1 cellular context compared by ENCODE assay signal in genomic region chr17:49497147-49498036, GRCh38.
A peak's percentile ranks its signal among the peaks of the same experiment; 100 is the strongest.
TF ChIP-seq lines count a peak whose summit lies in the region.

No MANE protein-coding gene starts in this region.

TF ChIP-seq in HEK293, 187 proteins besides CTCF, POLR2A, EP300 and RAD21 (continued from another document and continues in another):
- TF ChIP-seq ZNF449 (tag by site-specific recombination; IDR thresholded peaks at IDR 0.05) (peak; percentile 80; the same call in 1 of the 2 replicates), ZBTB7A (tag by site-specific recombination; IDR thresholded peaks at IDR 0.05; ENCODE audit: low read depth) (peak; percentile 60; the same call in 1 of the 2 replicates), ZBTB17 (tag by site-specific recombination; IDR thresholded peaks at IDR 0.05) (peak; percentile 100), ZNF146 (tag by site-specific recombination; IDR thresholded peaks at IDR 0.05) (peak; percentile 8; the same call in 1 of the 2 replicates), ZNF561 (tag by site-specific recombination; IDR thresholded peaks at IDR 0.05; ENCODE audit: borderline replicate concordance) (peak; percentile 31; the same call in 1 of the 2 replicates), PRDM4 (tag by site-specific recombination; IDR thresholded peaks at IDR 0.05) (no peak), INSM2 (tag by site-specific recombination; IDR thresholded peaks at IDR 0.05) (no peak), WT1 (tag by site-specific recombination; IDR thresholded peaks at IDR 0.05) (peak; percentile 66), PBX3 (CRISPR knock-in tag; IDR thresholded peaks at IDR 0.05) (no peak; the same call in 1 of the 2 replicates), SP7 (tag by site-specific recombination; IDR thresholded peaks at IDR 0.05) (peak; percentile 79), ZNF24 (tag by site-specific recombination; IDR thresholded peaks at IDR 0.05) (0 out of 2 replicates have a peak, but pooled peaks have one; percentile 16), SP3 (tag by site-specific recombination; IDR thresholded peaks at IDR 0.05) (0 out of 2 replicates have a peak, but pooled peaks have one; percentile 32), ZNF664 (tag by site-specific recombination; IDR thresholded peaks at IDR 0.05) (no peak), REPIN1 (tag by site-specific recombination; IDR thresholded peaks at IDR 0.05; ENCODE audit: low read depth) (no peak), ZNF639 (tag by site-specific recombination; IDR thresholded peaks at IDR 0.05) (no peak), ZNF555 (tag by site-specific recombination; conservative IDR thresholded peaks at IDR 0.05) (no peak), KLF10 (tag by site-specific recombination; IDR thresholded peaks at IDR 0.05) (no peak), ZXDB (tag by site-specific recombination; IDR thresholded peaks at IDR 0.05) (peak; percentile 67; the same call in 1 of the 2 replicates), ZNF518A (tag by site-specific recombination; conservative IDR thresholded peaks at IDR 0.05; ENCODE audit: low read depth) (no peak), ATF2 (tag by site-specific recombination; IDR thresholded peaks at IDR 0.05; ENCODE audit: low read depth) (no peak), ZSCAN30 (tag by site-specific recombination; IDR thresholded peaks at IDR 0.05) (peak; percentile 16; the same call in 1 of the 2 replicates), ZNF335 (tag by site-specific recombination; conservative IDR thresholded peaks at IDR 0.05) (peak; percentile 82), ZNF629 (tag by site-specific recombination; IDR thresholded peaks at IDR 0.05) (peak; percentile 11; the same call in 1 of the 2 replicates), ZNF174 (tag by site-specific recombination; IDR thresholded peaks at IDR 0.05) (no peak), ZNF121 (tag by site-specific recombination; IDR thresholded peaks at IDR 0.05) (no peak), HOXC10 (CRISPR knock-in tag; IDR thresholded peaks at IDR 0.05) (no peak), ZNF501 (tag by site-specific recombination; IDR thresholded peaks at IDR 0.05) (peak; percentile 72; the same call in 1 of the 2 replicates), ZNF558 (tag by site-specific recombination; IDR thresholded peaks at IDR 0.05) (no peak), ZNF692 (tag by site-specific recombination; IDR thresholded peaks at IDR 0.05) (no peak), GLI4 (tag by site-specific recombination; IDR thresholded peaks at IDR 0.05) (no peak), ZFP3 (tag by site-specific recombination; IDR thresholded peaks at IDR 0.05; ENCODE audit: low read depth) (no peak), ZBTB44 (tag by site-specific recombination; IDR thresholded peaks at IDR 0.05) (no peak), ZBTB11 (tag by site-specific recombination; conservative IDR thresholded peaks at IDR 0.05; ENCODE audit: low read depth) (peak; percentile 12; the same call in 1 of the 2 replicates), KLF7 (tag by site-specific recombination; IDR thresholded peaks at IDR 0.05; ENCODE audit: borderline replicate concordance) (no peak), ZIC2 (tag by site-specific recombination; IDR thresholded peaks at IDR 0.05) (peak; percentile 62), ZNF548 (tag by site-specific recombination; IDR thresholded peaks at IDR 0.05) (no peak)
